In the genomic region with DNA sequence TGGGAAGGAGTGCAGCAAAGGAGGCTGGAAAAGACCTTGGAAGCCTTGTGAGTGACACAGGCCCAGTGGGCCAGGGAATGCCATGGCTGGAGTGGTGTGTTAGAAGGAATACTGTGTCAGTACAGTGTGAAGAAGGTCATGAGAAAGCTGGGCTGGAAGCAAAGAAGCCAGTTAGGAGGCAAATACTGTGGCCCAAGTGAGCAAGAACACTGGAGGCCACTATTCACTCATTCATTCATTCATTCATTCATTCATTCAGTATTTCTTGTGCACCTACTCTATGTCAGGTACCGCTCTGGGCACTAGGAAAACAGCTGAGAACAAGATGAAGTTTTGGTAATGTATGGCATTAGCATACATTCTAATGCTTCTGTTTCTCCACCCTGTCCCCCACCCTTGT, we compare ENCODE assay signal across 29 cellular contexts. TPM values are rescaled to one million over a fixed set of nuclear protein-coding genes. Genes with fewer than 3 reads are reported as not detected.
"Had no signal": no experiment of that assay in that cellular context is flagged by ENCODE, and none has a peak within 500 bp of the region (broad histone marks: within the 10 kb centered on the region; RNA-seq: fewer than 3 reads in every experiment).

No MANE protein-coding gene starts in this region.

- H3K4me3 Mint-ChIP-seq: dendritic cell treated with granulocyte-macrophage colony-stimulating factor and Interleukin-4, amounts not matched to agents 40 ng/mL and 50 ng/mL, for 4 days; effector memory CD8-positive, alpha-beta T cell; endodermal cell; mesothelial cell of epicardium; naive B cell; naive thymus-derived CD8-positive, alpha-beta T cell had no signal

- H3K4me1 Mint-ChIP-seq: endodermal cell; mesothelial cell of epicardium; naive B cell; naive thymus-derived CD8-positive, alpha-beta T cell had no signal

- H3K36me3 ChIP-seq: esophagus squamous epithelium, gastrocnemius medialis, heart right ventricle, left lung, lower lobe of right lung had no signal

- ATAC-seq: effector memory CD8-positive, alpha-beta T cell; esophagus mucosa; gastrocnemius medialis; heart right ventricle; left cardiac atrium; left lung; left ventricle myocardium superior; lower lobe of right lung; mucosa of descending colon; naive thymus-derived CD8-positive, alpha-beta T cell had no signal

- FAIRE-seq: endometrium, islet of Langerhans, keratinocyte had no signal

- H3K9me3 Mint-ChIP-seq: dendritic cell treated with granulocyte-macrophage colony-stimulating factor and Interleukin-4, amounts not matched to agents 40 ng/mL and 50 ng/mL, for 4 days; effector memory CD8-positive, alpha-beta T cell; endodermal cell; mesothelial cell of epicardium; naive thymus-derived CD8-positive, alpha-beta T cell had no signal

- H3K27ac Mint-ChIP-seq: dendritic cell treated with granulocyte-macrophage colony-stimulating factor and Interleukin-4, amounts not matched to agents 40 ng/mL and 50 ng/mL, for 4 days; effector memory CD8-positive, alpha-beta T cell; endodermal cell; mesothelial cell of epicardium; naive thymus-derived CD8-positive, alpha-beta T cell had no signal

- H3K36me3 Mint-ChIP-seq: mesothelial cell of epicardium; naive B cell; naive thymus-derived CD8-positive, alpha-beta T cell had no signal

- H3K4me1 ChIP-seq: esophagus squamous epithelium, gastrocnemius medialis, heart right ventricle, left lung, lower lobe of right lung had no signal

- H3K4me3 ChIP-seq: esophagus squamous epithelium, gastrocnemius medialis, heart right ventricle, left lung, lower lobe of right lung, mucosa of descending colon had no signal

- DNase-seq: cortex of kidney; effector CD8-positive, alpha-beta T cell; effector memory CD8-positive, alpha-beta T cell; erythroblast; esophagus squamous epithelium; foreskin fibroblast; foreskin melanocyte; gastrocnemius medialis; glutamatergic neuron; head of caudate nucleus; heart right ventricle; hippocampal formation; left cardiac atrium; left lung; left ventricle myocardium superior; lower lobe of right lung; mesenchymal stem cell; mucosa of descending colon; naive B cell; naive thymus-derived CD8-positive, alpha-beta T cell had no signal

- H3K9me3 ChIP-seq: esophagus squamous epithelium, gastrocnemius medialis, heart right ventricle, left lung, lower lobe of right lung, mucosa of descending colon had no signal

- H3K27ac ChIP-seq: epithelial cell of prostate, esophagus squamous epithelium, gastrocnemius medialis, heart right ventricle, left lung, lower lobe of right lung had no signal

RNA-seq across cellular contexts. Expression of gene CRTAC1, which starts 9.6 kb away (rescaled TPM):
- total RNA-seq: myocyte; naive thymus-derived CD8-positive, alpha-beta T cell had no signal
- polyA plus RNA-seq: keratinocyte; naive thymus-derived CD8-positive, alpha-beta T cell had no signal
